In the genomic region with DNA sequence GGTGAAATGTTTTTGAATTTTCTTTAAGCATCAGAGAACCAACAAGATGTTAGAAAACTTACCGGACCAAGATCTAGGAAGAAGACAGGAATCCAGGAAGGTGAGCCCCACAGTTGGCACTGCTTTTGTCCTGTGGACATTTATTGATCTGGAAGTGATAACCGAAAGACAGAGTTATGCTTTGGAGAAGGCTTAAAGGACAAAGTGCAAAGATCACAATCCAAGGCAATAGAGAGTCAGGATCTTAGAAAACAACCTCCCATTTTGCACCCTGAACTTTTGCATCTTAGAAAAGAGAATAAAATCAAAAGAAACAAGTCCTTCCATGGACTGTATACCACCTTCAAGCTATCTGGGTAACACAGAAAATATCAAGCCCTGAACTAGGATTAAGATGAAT, we compare ENCODE assay signal across 20 cellular contexts.
DNase-seq lines count a peak whose midpoint lies in the region; ATAC-seq, FAIRE-seq and TF ChIP-seq lines count a peak whose summit lies in the region.
"Had no signal": no experiment of that assay in that cellular context is flagged by ENCODE, and none has a peak within 500 bp of the region (broad histone marks: within the 10 kb centered on the region; RNA-seq: fewer than 3 reads in every experiment).

No MANE protein-coding gene starts in this region.

- DNase-seq in HepG2 (ENCODE audit: low spot score) (no peak), mucosa of gallbladder (ENCODE audit: low spot score) (peak; percentile 40), caudate nucleus (lab: John Stamatoyannopoulos, UW) (no peak)
- DNase-seq: AML-193; Caco-2; Calu3; CD4-positive, alpha-beta T cell; CD8-positive, alpha-beta T cell; DMS79 treated with DMSO at 0.1 percent for 48 hours; GF-D8 had no signal

- H3K9me3 ChIP-seq in liver (ENCODE audit: control insufficient read depth in 4 of 4, low read length in 3 of 4), result no peaks in the 10 kb centered on the region
- H3K9me3 ChIP-seq in HepG2 (ENCODE audit: low read length), result no peaks in the 10 kb centered on the region
- H3K9me3 ChIP-seq: A549, Caco-2 had no signal

- TF ChIP-seq RAD21 in liver (IDR thresholded peaks at IDR 0.05), result no peak
- TF ChIP-seq RAD21 in HepG2 (CRISPR knock-in tag; IDR thresholded peaks at IDR 0.05), result no peak

- H3K4me2 ChIP-seq in HepG2 (ENCODE audit: low read depth, low read length), result no peak overlapping the region
- H3K4me2 ChIP-seq: A549; BLaER1 treated with 17β-estradiol and CSF1 and Interleukin-3, amounts not matched to agents 10 nM and 100 nM had no signal

- H2AFZ ChIP-seq in HepG2 (ENCODE audit: low read length), result no peak overlapping the region

- ATAC-seq in HepG2, result no peak
- no peak for ATAC-seq in GM19397 (IDR thresholded peaks at IDR 0.05; ENCODE audit: unreplicated experiment)
- ATAC-seq: A549; CD8-positive, alpha-beta T cell had no signal

- 37% methylated on average over 2 of the region's 2 CpGs for WGBS in liver
- 22% methylated on average over 2 of the region's 2 CpGs for WGBS in HepG2 (ENCODE audit: low lambda C conversion rate)

- POLR2A ChIA-PET in HepG2 (lab: Yijun Ruan, JAX), result no interaction called here

- no peaks in the 10 kb centered on the region for H4K20me1 ChIP-seq in HepG2 (ENCODE audit: insufficient read depth, low read length)
- H4K20me1 ChIP-seq: BLaER1 treated with 17β-estradiol and CSF1 and Interleukin-3, amounts not matched to agents 10 nM and 100 nM had no signal

- H3K4me3 ChIP-seq in liver (ENCODE audit: low read depth in 1 of 3, low read length in 3 of 3) (peak overlapping the region in 2 of 3 donors; percentile 53 to 67), HepG2 (replicated peaks in 1 of 3; ENCODE audit: insufficient read depth in 1 of 3, low read depth in 2 of 3, low read length in 3 of 3) (no peak overlapping the region)
- H3K4me3 ChIP-seq: A549; BLaER1 treated with 17β-estradiol and CSF1 and Interleukin-3, amounts not matched to agents 10 nM and 100 nM had no signal

- CTCF ChIA-PET in HepG2 (lab: Yijun Ruan, JAX; ENCODE audit: low intra/inter-chr PET ratio, low total read pairs), result no interaction called here

- no peaks in the 10 kb centered on the region for H3K79me2 ChIP-seq in HepG2 (ENCODE audit: insufficient read depth, low read length)

- H3K36me3 ChIP-seq in liver (ENCODE audit: control insufficient read depth in 4 of 4, insufficient read depth in 3 of 4, low read depth in 1 of 4, low read length in 3 of 4) (no peaks in the 10 kb centered on the region), HepG2 (replicated peaks in 1 of 2; ENCODE audit: control insufficient read depth in 1 of 2, insufficient read depth in 2 of 2, low read length in 2 of 2) (no peaks in the 10 kb centered on the region)
- H3K36me3 ChIP-seq: BLaER1 treated with 17β-estradiol and CSF1 and Interleukin-3, amounts not matched to agents 10 nM and 100 nM had no signal

- intact Hi-C loops in HepG2 (cut with micrococcal nuclease; ENCODE audit: unreplicated experiment), result no loop called here

- in situ Hi-C loops in HepG2 (cut with HindIII; ENCODE audit: extremely low pct_ligation_motif_present, low pct_unique_long_range_greater_than_20kb), result no loop called here

- TF ChIP-seq CTCF in liver (IDR thresholded peaks at IDR 0.05; ENCODE audit: low read depth, low read length, missing input control) (no peak), HepG2 (CRISPR knock-in tag; IDR thresholded peaks at IDR 0.05) (no peak)

- TF ChIP-seq EP300 in HepG2 (IDR thresholded peaks at IDR 0.05; ENCODE audit: low read depth in 2 of 2, low read length in 2 of 2) (no peak), HepG2 (CRISPR knock-in tag; IDR thresholded peaks at IDR 0.05; ENCODE audit: borderline replicate concordance) (no peak)

- TF ChIP-seq POLR2A in HepG2 (IDR thresholded peaks at IDR 0.05; ENCODE audit: insufficient read depth in 1 of 2, low read depth in 2 of 2, low read length in 2 of 2), result no peak

- H3K4me1 ChIP-seq in liver (ENCODE audit: control insufficient read depth in 4 of 4, insufficient read depth in 4 of 4, low read length in 3 of 4) (peaks cover 3 to 35% (median 31%) of the 10 kb centered on the region in 4 donors), HepG2 (ENCODE audit: insufficient read depth, low read length) (peaks cover 10% of the 10 kb centered on the region; the same call in 1 of the 2 replicates)

- no TSS peak for BruUV-seq in HepG2 (replicated peaks; lab: Mats Ljungman, UMichigan)

- peak overlapping the region; percentile 65 to 79 for H3K27ac ChIP-seq in liver (ENCODE audit: low read depth in 1 of 2, low read length in 2 of 2)
- H3K27ac ChIP-seq in HepG2 (ENCODE audit: extremely low read length, insufficient read depth, low read length), result no peak overlapping the region
- H3K27ac ChIP-seq in caudate nucleus (ENCODE audit: low read depth, low read length), result no peak overlapping the region
- H3K27ac ChIP-seq: 22Rv1; A549; BLaER1 treated with 17β-estradiol and CSF1 and Interleukin-3, amounts not matched to agents 10 nM and 100 nM; C4-2B had no signal

- H3K27me3 ChIP-seq in liver (ENCODE audit: control insufficient read depth in 4 of 4, insufficient read depth in 4 of 4, low read length in 3 of 4) (no peaks in the 10 kb centered on the region), HepG2 (ENCODE audit: control insufficient read depth in 1 of 2, insufficient read depth in 2 of 2, low read length in 2 of 2) (no peaks in the 10 kb centered on the region)
- H3K27me3 ChIP-seq: BLaER1 treated with 17β-estradiol and CSF1 and Interleukin-3, amounts not matched to agents 10 nM and 100 nM had no signal

- no peak for FAIRE-seq in HepG2 (lab: Jason Lieb, UNC)
- FAIRE-seq: A549, D721Med, G401.6, GM12891, GM19239 had no signal

- peak overlapping the region; percentile 62 to 82 for H3K9ac ChIP-seq in liver (ENCODE audit: low read depth in 1 of 2, low read length in 2 of 2)
- H3K9ac ChIP-seq in HepG2 (ENCODE audit: insufficient read depth, low read depth, low read length), result no peak overlapping the region
- H3K9ac ChIP-seq: BLaER1 treated with 17β-estradiol and CSF1 and Interleukin-3, amounts not matched to agents 10 nM and 100 nM had no signal

TF ChIP-seq in liver, 16 proteins besides CTCF, POLR2A, EP300 and RAD21:
- TF ChIP-seq HNF4A (conservative IDR thresholded peaks at IDR 0.05) (peak; percentile 50 to 83), RXRA (IDR thresholded peaks at IDR 0.05) (peak; percentile 7 to 11), HNF4G (IDR thresholded peaks at IDR 0.05) (peak; percentile 54), TAF1 (conservative IDR thresholded peaks at IDR 0.05) (no peak)
- TF ChIP-seq, protein P1, sequence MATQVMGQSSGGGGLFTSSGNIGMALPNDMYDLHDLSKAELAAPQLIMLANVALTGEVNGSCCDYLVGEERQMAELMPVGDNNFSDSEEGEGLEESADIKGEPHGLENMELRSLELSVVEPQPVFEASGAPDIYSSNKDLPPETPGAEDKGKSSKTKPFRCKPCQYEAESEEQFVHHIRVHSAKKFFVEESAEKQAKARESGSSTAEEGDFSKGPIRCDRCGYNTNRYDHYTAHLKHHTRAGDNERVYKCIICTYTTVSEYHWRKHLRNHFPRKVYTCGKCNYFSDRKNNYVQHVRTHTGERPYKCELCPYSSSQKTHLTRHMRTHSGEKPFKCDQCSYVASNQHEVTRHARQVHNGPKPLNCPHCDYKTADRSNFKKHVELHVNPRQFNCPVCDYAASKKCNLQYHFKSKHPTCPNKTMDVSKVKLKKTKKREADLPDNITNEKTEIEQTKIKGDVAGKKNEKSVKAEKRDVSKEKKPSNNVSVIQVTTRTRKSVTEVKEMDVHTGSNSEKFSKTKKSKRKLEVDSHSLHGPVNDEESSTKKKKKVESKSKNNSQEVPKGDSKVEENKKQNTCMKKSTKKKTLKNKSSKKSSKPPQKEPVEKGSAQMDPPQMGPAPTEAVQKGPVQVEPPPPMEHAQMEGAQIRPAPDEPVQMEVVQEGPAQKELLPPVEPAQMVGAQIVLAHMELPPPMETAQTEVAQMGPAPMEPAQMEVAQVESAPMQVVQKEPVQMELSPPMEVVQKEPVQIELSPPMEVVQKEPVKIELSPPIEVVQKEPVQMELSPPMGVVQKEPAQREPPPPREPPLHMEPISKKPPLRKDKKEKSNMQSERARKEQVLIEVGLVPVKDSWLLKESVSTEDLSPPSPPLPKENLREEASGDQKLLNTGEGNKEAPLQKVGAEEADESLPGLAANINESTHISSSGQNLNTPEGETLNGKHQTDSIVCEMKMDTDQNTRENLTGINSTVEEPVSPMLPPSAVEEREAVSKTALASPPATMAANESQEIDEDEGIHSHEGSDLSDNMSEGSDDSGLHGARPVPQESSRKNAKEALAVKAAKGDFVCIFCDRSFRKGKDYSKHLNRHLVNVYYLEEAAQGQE (IDR thresholded peaks at IDR 0.05), result no peak

TF ChIP-seq in HepG2, 621 proteins besides CTCF, POLR2A, EP300 and RAD21 (continues in another document):
- TF ChIP-seq KDM2A (CRISPR knock-in tag; IDR thresholded peaks at IDR 0.05; ENCODE audit: borderline replicate concordance, low read depth), result no peak
- TF ChIP-seq, protein P2, sequence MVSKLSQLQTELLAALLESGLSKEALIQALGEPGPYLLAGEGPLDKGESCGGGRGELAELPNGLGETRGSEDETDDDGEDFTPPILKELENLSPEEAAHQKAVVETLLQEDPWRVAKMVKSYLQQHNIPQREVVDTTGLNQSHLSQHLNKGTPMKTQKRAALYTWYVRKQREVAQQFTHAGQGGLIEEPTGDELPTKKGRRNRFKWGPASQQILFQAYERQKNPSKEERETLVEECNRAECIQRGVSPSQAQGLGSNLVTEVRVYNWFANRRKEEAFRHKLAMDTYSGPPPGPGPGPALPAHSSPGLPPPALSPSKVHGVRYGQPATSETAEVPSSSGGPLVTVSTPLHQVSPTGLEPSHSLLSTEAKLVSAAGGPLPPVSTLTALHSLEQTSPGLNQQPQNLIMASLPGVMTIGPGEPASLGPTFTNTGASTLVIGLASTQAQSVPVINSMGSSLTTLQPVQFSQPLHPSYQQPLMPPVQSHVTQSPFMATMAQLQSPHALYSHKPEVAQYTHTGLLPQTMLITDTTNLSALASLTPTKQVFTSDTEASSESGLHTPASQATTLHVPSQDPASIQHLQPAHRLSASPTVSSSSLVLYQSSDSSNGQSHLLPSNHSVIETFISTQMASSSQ (IDR thresholded peaks at IDR 0.05; ENCODE audit: low read depth), result no peak
- TF ChIP-seq, protein P2 (CRISPR knock-in tag; IDR thresholded peaks at IDR 0.05; ENCODE audit: borderline replicate concordance), result no peak
- no peak for TF ChIP-seq TOE1 (CRISPR knock-in tag; IDR thresholded peaks at IDR 0.05)

Comparison
In these comparisons a context has a peak if more than half of its experiments do, and no peak if none do; other contexts are left out.
1. H3K27ac ChIP-seq: peak in liver (2 of 2); none in HepG2 (single experiment) and caudate nucleus (single experiment).
2. H3K4me3 ChIP-seq: peak in liver (2 of 3); none in HepG2 (0 of 3).